ENCODE assay signal across 18 cellular contexts in genomic region chr3:188775412-188775811, GRCh38.
"Had no signal": no experiment of that assay in that cellular context is flagged by ENCODE, and none has a peak within 500 bp of the region (broad histone marks: within the 10 kb centered on the region; RNA-seq: fewer than 3 reads in every experiment).

No MANE protein-coding gene starts in this region.

- H3K36me3 ChIP-seq: pancreas, suprapubic skin, tibial artery, upper lobe of left lung, uterus had no signal

- H3K27me3 ChIP-seq: foreskin keratinocyte, pancreas, suprapubic skin, tibial artery, upper lobe of left lung, uterus had no signal

- DNase-seq: effector memory CD8-positive, alpha-beta T cell; erythroblast; foreskin keratinocyte; kidney; left colon; mesendoderm; naive B cell; occipital lobe; right cardiac atrium; stimulated activated CD4-positive, alpha-beta T cell treated with anti-CD3 and anti-CD28 coated beads, Interleukin-4, amount 100 ng/mL, for 1 hour; stimulated activated CD8-positive, alpha-beta memory T cell treated with anti-CD3 and anti-CD28 coated beads, Interleukin-4, amount 100 ng/mL, for 48 hours; stimulated activated naive CD8-positive, alpha-beta T cell treated with anti-CD3 and anti-CD28 coated beads, Interleukin-15, Interleukin-2, amounts not matched to agents 100 U/mL and 50 U/mL, for 24 hours; tibial artery; upper lobe of left lung; uterus had no signal

- H3K9me3 ChIP-seq: pancreas, suprapubic skin, tibial artery, upper lobe of left lung, uterus had no signal

- H3K4me3 ChIP-seq: pancreas, smooth muscle cell, suprapubic skin, tibial artery, upper lobe of left lung, uterus had no signal

- H3K4me1 ChIP-seq: uterus had no signal

- H3K27ac ChIP-seq: foreskin keratinocyte, pancreas, suprapubic skin, upper lobe of left lung, uterus had no signal
